Comparison of ENCODE assay signal across 21 cellular contexts in genomic region chr7:155984609-155985405, GRCh38.
DNase-seq lines count a peak whose midpoint lies in the region; ATAC-seq and TF ChIP-seq lines count a peak whose summit lies in the region.
"Had no signal": no experiment of that assay in that cellular context is flagged by ENCODE, and none has a peak within 500 bp of the region (broad histone marks: within the 10 kb centered on the region; RNA-seq: fewer than 3 reads in every experiment).

No MANE protein-coding gene starts in this region.

- TF ChIP-seq POLR2A in sigmoid colon (IDR thresholded peaks at IDR 0.05) = no peak

- H3K9me3 Mint-ChIP-seq in endodermal cell = peaks cover 9% of the 10 kb centered on the region
- H3K9me3 Mint-ChIP-seq: CD4-positive, alpha-beta T cell had no signal

- 90 to 93% methylated on average over 10 to 15 of the region's 15 CpGs for WGBS in endodermal cell (ENCODE audit: insufficient coverage in 1 of 2, insufficient read length in 1 of 2), 2 experiments
- 93 to 94% methylated on average over 15 of the region's 15 CpGs for WGBS in sigmoid colon, 2 donors

- peak; percentile 1 for DNase-seq in Daoy (ENCODE audit: low read depth)
- DNase-seq in RWPE2 (ENCODE audit: low spot score) = peak; percentile 30
- peak; percentile 32 for DNase-seq in endodermal cell
- peak; percentile 36 for DNase-seq in sigmoid colon
- no peak for DNase-seq in DMS79 (lab: John Stamatoyannopoulos, UW)
- DNase-seq: COR-L47, DMS 273 treated with DMSO at 0.1 percent for 48 hours, DND-41, Karpas-422, NCI-H1694, NCI-H2081 treated with DMSO at 0.1 percent for 48 hours, NCI-H446, NCI-H526 treated with DMSO at 0.1 percent for 48 hours, PC-3, RPMI8226, SIG-M5 had no signal

- no peak overlapping the region for H3K9ac ChIP-seq in endodermal cell (ENCODE audit: extremely low read depth, low read length, poor library complexity, severe bottlenecking)

- no peaks in the 10 kb centered on the region for H3K4me1 ChIP-seq in RWPE2 (ENCODE audit: insufficient read depth, poor library complexity, severe bottlenecking)
- no peaks in the 10 kb centered on the region for H3K4me1 ChIP-seq in endodermal cell (ENCODE audit: control insufficient read depth, insufficient read depth, low read length)
- H3K4me1 ChIP-seq in sigmoid colon = no peaks in the 10 kb centered on the region

- peaks cover under 1% of the 10 kb centered on the region for H3K27me3 ChIP-seq in RWPE2 (ENCODE audit: insufficient read depth, poor library complexity, severe bottlenecking)
- H3K27me3 ChIP-seq in endodermal cell (ENCODE audit: control insufficient read depth, insufficient read depth, low read length, poor library complexity, severe bottlenecking) = no peaks in the 10 kb centered on the region
- no peaks in the 10 kb centered on the region for H3K27me3 ChIP-seq in sigmoid colon

- H3K9me3 ChIP-seq in RWPE2 (ENCODE audit: severe bottlenecking) (no peaks in the 10 kb centered on the region), endodermal cell (ENCODE audit: control insufficient read depth, low read length) (no peaks in the 10 kb centered on the region), sigmoid colon (no peaks in the 10 kb centered on the region)

- H3K36me3 ChIP-seq in RWPE2 (ENCODE audit: low read depth) (no peaks in the 10 kb centered on the region), endodermal cell (ENCODE audit: control insufficient read depth, insufficient read depth, low read length) (no peaks in the 10 kb centered on the region), sigmoid colon (no peaks in the 10 kb centered on the region)

- no peak overlapping the region for H3K4me3 Mint-ChIP-seq in endodermal cell
- H3K4me3 Mint-ChIP-seq: CD4-positive, alpha-beta T cell had no signal

- H3K4me3 ChIP-seq in RWPE2 (ENCODE audit: severe bottlenecking) (no peak overlapping the region), endodermal cell (ENCODE audit: low read length) (no peak overlapping the region), sigmoid colon (no peak overlapping the region)

- intact Hi-C loops in sigmoid colon (cut with DNase I) = no loop called here

- TF ChIP-seq CTCF in RWPE2 (IDR thresholded peaks at IDR 0.05; ENCODE audit: poor library complexity, severe bottlenecking) (no peak), endodermal cell (conservative IDR thresholded peaks at IDR 0.05) (no peak), sigmoid colon (IDR thresholded peaks at IDR 0.05) (no peak)

- no peaks in the 10 kb centered on the region for H3K4me1 Mint-ChIP-seq in endodermal cell

- H3K27me3 Mint-ChIP-seq in endodermal cell (ENCODE audit: insufficient read depth) = peaks cover 15% of the 10 kb centered on the region
- H3K27me3 Mint-ChIP-seq: CD4-positive, alpha-beta T cell had no signal

- no peak overlapping the region for H3K27ac Mint-ChIP-seq in endodermal cell
- H3K27ac Mint-ChIP-seq: CD4-positive, alpha-beta T cell had no signal

- no peak overlapping the region for H3K27ac ChIP-seq in RWPE2 (ENCODE audit: poor library complexity, severe bottlenecking)
- no peak overlapping the region for H3K27ac ChIP-seq in endodermal cell (ENCODE audit: low read depth, low read length)
- H3K27ac ChIP-seq in sigmoid colon = no peak overlapping the region

- H3K36me3 Mint-ChIP-seq in endodermal cell (ENCODE audit: low read depth) = no peaks in the 10 kb centered on the region

- ATAC-seq in RWPE2 (ENCODE audit: low read depth) (no peak), GM21717 (IDR thresholded peaks at IDR 0.05; ENCODE audit: unreplicated experiment) (no peak), GM21786 (IDR thresholded peaks at IDR 0.05; ENCODE audit: unreplicated experiment) (no peak), HG02642 (IDR thresholded peaks at IDR 0.05; ENCODE audit: poor library complexity, unreplicated experiment) (no peak)
- ATAC-seq: PC-3, SK-N-SH treated with all-trans-retinoic acid at 6 μM for 48 hours had no signal

- no peak for TF ChIP-seq EP300 in sigmoid colon (IDR thresholded peaks at IDR 0.05)
